Comparison of ENCODE assay signal across 8 cellular contexts in the genomic region with DNA sequence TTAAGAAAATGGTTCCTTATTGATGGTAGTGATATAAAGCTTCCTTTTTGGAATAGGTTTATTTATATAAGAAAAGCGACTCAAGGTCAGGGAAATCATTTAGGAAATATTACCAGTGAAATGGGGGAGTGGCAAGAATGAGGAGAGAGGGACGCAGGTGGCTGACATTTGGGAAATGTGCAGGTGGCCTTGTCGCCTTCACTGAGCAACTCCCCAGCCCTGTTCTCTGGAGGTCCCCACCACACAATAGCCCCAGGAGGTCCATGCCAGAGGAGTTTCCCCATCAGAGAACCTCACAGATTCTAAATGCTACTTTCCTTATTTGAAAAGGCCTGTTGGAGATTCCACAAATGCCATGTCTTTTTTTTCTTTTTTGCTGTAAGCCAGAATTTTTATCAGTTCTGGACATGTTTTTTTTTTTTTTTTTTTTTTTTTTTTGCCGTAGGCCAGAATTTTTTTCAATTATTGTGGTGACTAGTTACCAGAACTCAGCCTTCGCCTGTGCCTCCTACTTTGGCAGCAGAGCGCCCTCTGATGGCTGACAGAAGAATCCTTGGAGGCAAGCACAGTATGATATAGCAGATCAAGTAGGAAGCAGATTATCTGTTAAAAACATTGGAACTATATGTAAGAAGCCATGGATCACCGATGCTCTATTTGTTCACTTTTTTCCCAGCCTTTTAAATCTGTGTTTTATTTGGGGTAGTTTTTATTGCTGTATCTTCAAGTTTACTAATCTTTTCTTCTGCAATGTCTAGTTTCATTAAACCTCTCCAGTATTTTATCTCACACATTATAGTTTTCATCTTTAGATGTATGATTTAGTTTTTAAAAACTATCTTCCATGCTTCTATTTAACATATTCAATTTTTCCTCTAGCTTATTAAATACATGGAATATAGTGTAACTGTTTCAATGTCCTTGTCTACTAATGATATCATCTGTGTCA. TPM values are rescaled to one million over a fixed set of nuclear protein-coding genes. Genes with fewer than 3 reads are reported as not detected.
DNase-seq lines count a peak whose midpoint lies in the region; FAIRE-seq and TF ChIP-seq lines count a peak whose summit lies in the region.
"Had no signal": no experiment of that assay in that cellular context is flagged by ENCODE, and none has a peak within 500 bp of the region (broad histone marks: within the 10 kb centered on the region; RNA-seq: fewer than 3 reads in every experiment).

No MANE protein-coding gene starts in this region.

- peaks cover 11% of the 10 kb centered on the region for H3K27me3 Mint-ChIP-seq in type B pancreatic cell

- H4K20me1 ChIP-seq in OCI-LY3 (ENCODE audit: insufficient read depth, low read length) (no peaks in the 10 kb centered on the region), neural cell (ENCODE audit: insufficient read depth) (no peaks in the 10 kb centered on the region)

- no peaks in the 10 kb centered on the region for H3F3A ChIP-seq in neural cell (ENCODE audit: insufficient read depth, low read length, poor library complexity, severe bottlenecking)

- H3K36me3 Mint-ChIP-seq in type B pancreatic cell = no peaks in the 10 kb centered on the region

- TF ChIP-seq EP300 in esophagus muscularis mucosa (IDR thresholded peaks at IDR 0.05) (no peak), neural cell (conservative IDR thresholded peaks at IDR 0.05; ENCODE audit: poor library complexity, severe bottlenecking) (no peak)

- DNase-seq in GM12892 (ENCODE audit: insufficient read length) (no peak), HT-29 (ENCODE audit: low spot score) (peak; percentile 58), activated T-cell treated with anti-CD3 and anti-CD28 coated beads for 1 hour (ENCODE audit: low read depth) (peak; percentile 35), esophagus muscularis mucosa (ENCODE audit: extremely low spot score) (no peak), type B pancreatic cell (ENCODE audit: extremely low spot score, unreplicated experiment) (no peak)

- FAIRE-seq in GM12892 (lab: Jason Lieb, UNC) = peak; percentile 83

- H3K4me1 Mint-ChIP-seq in type B pancreatic cell (ENCODE audit: unreplicated experiment) = no peaks in the 10 kb centered on the region

- H2AFZ ChIP-seq in OCI-LY3 (ENCODE audit: low read depth, low read length) (no peak overlapping the region), neural cell (ENCODE audit: low read depth, low read length) (no peak overlapping the region)

- peaks cover 26% of the 10 kb centered on the region for H3K4me1 ChIP-seq in OCI-LY3 (ENCODE audit: low read length)
- H3K4me1 ChIP-seq in esophagus muscularis mucosa = no peaks in the 10 kb centered on the region

- H3K4me3 Mint-ChIP-seq in type B pancreatic cell = no peak overlapping the region

- TF ChIP-seq POLR2A in GM12892 (IDR thresholded peaks at IDR 0.05; ENCODE audit: low read depth, low read length) = no peak
- no peak for TF ChIP-seq POLR2A in esophagus muscularis mucosa (IDR thresholded peaks at IDR 0.05; ENCODE audit: low read depth)

- H3K9me3 Mint-ChIP-seq in type B pancreatic cell = no peaks in the 10 kb centered on the region

- TF ChIP-seq CTCF in OCI-LY3 (IDR thresholded peaks at IDR 0.05; ENCODE audit: low read depth, low read length) (peak; percentile 67), esophagus muscularis mucosa (IDR thresholded peaks at IDR 0.05) (peak; percentile 35 to 47 (median 37)), neural cell (IDR thresholded peaks at IDR 0.05; ENCODE audit: poor library complexity, severe bottlenecking) (peak; percentile 58), type B pancreatic cell (conservative IDR thresholded peaks at IDR 0.05) (peak; percentile 87)

- H3K27me3 ChIP-seq in OCI-LY3 (ENCODE audit: low read depth, low read length) = peaks cover 14% of the 10 kb centered on the region
- peaks cover 0 to 15% (median under 1%) of the 10 kb centered on the region in 4 donors for H3K27me3 ChIP-seq in esophagus muscularis mucosa
- H3K27me3 ChIP-seq in neural cell (ENCODE audit: insufficient read depth, low read depth, low read length) = no peaks in the 10 kb centered on the region

- H3K4me3 ChIP-seq in OCI-LY3 (ENCODE audit: low read length) (no peak overlapping the region), esophagus muscularis mucosa (no peak overlapping the region), neural cell (ENCODE audit: low read length) (no peak overlapping the region)

- H3K4me2 ChIP-seq in OCI-LY3 (ENCODE audit: low read length) (no peak overlapping the region), neural cell (ENCODE audit: low read length) (no peak overlapping the region)

- TF ChIP-seq RAD21 in neural cell (conservative IDR thresholded peaks at IDR 0.05) = peak; percentile 46

- no peaks in the 10 kb centered on the region for H3K36me3 ChIP-seq in OCI-LY3 (replicated peaks; ENCODE audit: low read depth, low read length)
- no peaks in the 10 kb centered on the region for H3K36me3 ChIP-seq in esophagus muscularis mucosa
- no peaks in the 10 kb centered on the region for H3K36me3 ChIP-seq in neural cell (ENCODE audit: insufficient read depth, low read length)

- H3K27ac Mint-ChIP-seq in type B pancreatic cell = no peak overlapping the region

- H3K9me3 ChIP-seq in OCI-LY3 (ENCODE audit: insufficient read depth, low read length) = no peaks in the 10 kb centered on the region
- no peaks in the 10 kb centered on the region for H3K9me3 ChIP-seq in esophagus muscularis mucosa
- no peaks in the 10 kb centered on the region for H3K9me3 ChIP-seq in neural cell (ENCODE audit: low read length)

- H3K9ac ChIP-seq in OCI-LY3 (ENCODE audit: low read length) (no peak overlapping the region), neural cell (ENCODE audit: low read length) (no peak overlapping the region)

- H3K27ac ChIP-seq in OCI-LY3 (ENCODE audit: low read length) (no peak overlapping the region), esophagus muscularis mucosa (replicated peaks in 1 of 4) (no peak overlapping the region), neural cell (ENCODE audit: low read length) (no peak overlapping the region)

- intact Hi-C loops in esophagus muscularis mucosa (cut with DNase I) = no loop called here

- H3K79me2 ChIP-seq in OCI-LY3 (ENCODE audit: low read length) (no peaks in the 10 kb centered on the region), neural cell (replicated peaks; ENCODE audit: insufficient read depth, low read length) (no peaks in the 10 kb centered on the region)

- no peaks in the 10 kb centered on the region for H3K9me2 ChIP-seq in neural cell (ENCODE audit: insufficient read depth, low read length)

- 44% methylated on average over 7 of the region's 7 CpGs for WGBS in esophagus muscularis mucosa

TF ChIP-seq in neural cell, 6 proteins besides CTCF, POLR2A, EP300 and RAD21:
- TF ChIP-seq, protein P1, sequence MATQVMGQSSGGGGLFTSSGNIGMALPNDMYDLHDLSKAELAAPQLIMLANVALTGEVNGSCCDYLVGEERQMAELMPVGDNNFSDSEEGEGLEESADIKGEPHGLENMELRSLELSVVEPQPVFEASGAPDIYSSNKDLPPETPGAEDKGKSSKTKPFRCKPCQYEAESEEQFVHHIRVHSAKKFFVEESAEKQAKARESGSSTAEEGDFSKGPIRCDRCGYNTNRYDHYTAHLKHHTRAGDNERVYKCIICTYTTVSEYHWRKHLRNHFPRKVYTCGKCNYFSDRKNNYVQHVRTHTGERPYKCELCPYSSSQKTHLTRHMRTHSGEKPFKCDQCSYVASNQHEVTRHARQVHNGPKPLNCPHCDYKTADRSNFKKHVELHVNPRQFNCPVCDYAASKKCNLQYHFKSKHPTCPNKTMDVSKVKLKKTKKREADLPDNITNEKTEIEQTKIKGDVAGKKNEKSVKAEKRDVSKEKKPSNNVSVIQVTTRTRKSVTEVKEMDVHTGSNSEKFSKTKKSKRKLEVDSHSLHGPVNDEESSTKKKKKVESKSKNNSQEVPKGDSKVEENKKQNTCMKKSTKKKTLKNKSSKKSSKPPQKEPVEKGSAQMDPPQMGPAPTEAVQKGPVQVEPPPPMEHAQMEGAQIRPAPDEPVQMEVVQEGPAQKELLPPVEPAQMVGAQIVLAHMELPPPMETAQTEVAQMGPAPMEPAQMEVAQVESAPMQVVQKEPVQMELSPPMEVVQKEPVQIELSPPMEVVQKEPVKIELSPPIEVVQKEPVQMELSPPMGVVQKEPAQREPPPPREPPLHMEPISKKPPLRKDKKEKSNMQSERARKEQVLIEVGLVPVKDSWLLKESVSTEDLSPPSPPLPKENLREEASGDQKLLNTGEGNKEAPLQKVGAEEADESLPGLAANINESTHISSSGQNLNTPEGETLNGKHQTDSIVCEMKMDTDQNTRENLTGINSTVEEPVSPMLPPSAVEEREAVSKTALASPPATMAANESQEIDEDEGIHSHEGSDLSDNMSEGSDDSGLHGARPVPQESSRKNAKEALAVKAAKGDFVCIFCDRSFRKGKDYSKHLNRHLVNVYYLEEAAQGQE (IDR thresholded peaks at IDR 0.05; ENCODE audit: borderline replicate concordance) = no peak
- no peak for TF ChIP-seq MXI1 (conservative IDR thresholded peaks at IDR 0.05; ENCODE audit: poor library complexity, severe bottlenecking)
- peak; percentile 57 for TF ChIP-seq SMC3 (conservative IDR thresholded peaks at IDR 0.05; ENCODE audit: poor library complexity)
- TF ChIP-seq EZH2 (IDR thresholded peaks at IDR 0.05; ENCODE audit: borderline replicate concordance, insufficient read depth, low read length, poor library complexity, severe bottlenecking) = no peak

RNA-seq across cellular contexts. Expression of a gene that starts 18.6 kb away (rescaled TPM):
- 0.08 TPM for polyA plus RNA-seq in GM12892 (2012; ENCODE audit: missing spikeins)
- not detected in 2 replicates for total RNA-seq in HT-29 (2014; rRNA removed; shearing (Covaris generic))
- total RNA-seq in esophagus muscularis mucosa (not detected), type B pancreatic cell (ENCODE audit: low replicate concordance) (not detected in 2 replicates)
- not detected in 2 replicates for polyA plus RNA-seq in neural cell
- polyA minus RNA-seq in neural cell = not detected in 2 replicates
- total RNA-seq: mononuclear cell had no signal

RNA-seq across cellular contexts. Expression of a gene that starts 36.0 kb away (rescaled TPM):
- polyA plus RNA-seq in GM12892 (2012; ENCODE audit: missing spikeins) = not detected
- not detected in 2 replicates for total RNA-seq in HT-29 (2014; rRNA removed; shearing (Covaris generic))
- not detected for total RNA-seq in esophagus muscularis mucosa
- polyA plus RNA-seq in neural cell = not detected in 2 replicates
- polyA minus RNA-seq in neural cell = not detected in 2 replicates
- not detected in 2 replicates for total RNA-seq in type B pancreatic cell (ENCODE audit: low replicate concordance)

Comparison
In these comparisons a context has a peak if more than half of its experiments do, and no peak if none do; other contexts are left out.
1. DNase-seq: peak in HT-29 (single experiment) and activated T-cell treated with anti-CD3 and anti-CD28 coated beads for 1 hour (single experiment); none in GM12892 (single experiment), esophagus muscularis mucosa (single experiment) and type B pancreatic cell (single experiment).
2. CTCF ChIP-seq: peak in every context shown above with its lines; median percentile 87 in type B pancreatic cell; 67 in OCI-LY3; 58 in neural cell; 37 in esophagus muscularis mucosa.